Comparison of ENCODE assay signal across 8 cellular contexts in genomic region chr13:99269627-99270252, GRCh38. TPM values are rescaled to one million over a fixed set of nuclear protein-coding genes. Genes with fewer than 3 reads are reported as not detected.
DNase-seq lines count a peak whose midpoint lies in the region; ATAC-seq, FAIRE-seq and TF ChIP-seq lines count a peak whose summit lies in the region.

No MANE protein-coding gene starts in this region.

- H3K9me2 ChIP-seq in PC-3 (replicated peaks; ENCODE audit: low read length) = no peaks in the 10 kb centered on the region

- intact Hi-C loops in PC-3 (cut with micrococcal nuclease) = loop anchor here (1.0 to 10.0 kb wide), 2 partner anchors 168 to 245 kb away; no protein-coding TSS in a partner anchor

- DNase-seq in CMK (ENCODE audit: low read depth) (peak; percentile 31), PC-3 (peak; percentile 48), memory B cell (ENCODE audit: low spot score in 2 of 2) (no peak), HK-2 (ENCODE audit: unreplicated experiment) (no peak), HuH-7 (ENCODE audit: low spot score) (no peak)

- POLR2A ChIA-PET in PC-3 (lab: Charles Lee; ENCODE audit: unreplicated experiment) = no interaction called here

- H3K9me3 ChIP-seq in PC-3 (ENCODE audit: low read length) = no peaks in the 10 kb centered on the region

- FAIRE-seq in colon (lab: Jason Lieb, UNC) = peak; percentile 10

- peak overlapping the region; percentile 96 for H3K27ac Mint-ChIP-seq in memory B cell

- peaks cover 14% of the 10 kb centered on the region for H3K36me3 Mint-ChIP-seq in memory B cell

- no peaks in the 10 kb centered on the region for H3K4me1 ChIP-seq in PC-3 (ENCODE audit: insufficient read depth, low read length)

- H3K27ac ChIP-seq in PC-3 (ENCODE audit: low read length) = no peak overlapping the region

- H3K9me3 Mint-ChIP-seq in memory B cell = peaks cover 3% of the 10 kb centered on the region

- CTCF ChIA-PET in PC-3 (lab: Charles Lee) = interaction anchor here (0.5 to 1.4 kb wide), 4 partner anchors 55 to 186 kb away, joined by 3 to 8 read pairs (median 3); no protein-coding TSS in a partner anchor

- H2AFZ ChIP-seq in PC-3 (ENCODE audit: low read length) = no peak overlapping the region

- H3F3A ChIP-seq in PC-3 (ENCODE audit: low read length, unreplicated experiment) = no peaks in the 10 kb centered on the region

- no peaks in the 10 kb centered on the region for H3K27me3 Mint-ChIP-seq in memory B cell

- no peak overlapping the region for H3K4me2 ChIP-seq in PC-3 (ENCODE audit: low read length)

- no peak overlapping the region for H3K9ac ChIP-seq in PC-3 (ENCODE audit: low read length)

- H3K4me3 ChIP-seq in PC-3 (ENCODE audit: low read length) = no peak overlapping the region

- H3K79me2 ChIP-seq in PC-3 (ENCODE audit: low read length) = no peaks in the 10 kb centered on the region

- peak; percentile 70 for TF ChIP-seq CTCF in PC-3 (conservative IDR thresholded peaks at IDR 0.05; ENCODE audit: low read depth, low read length)

- H3K4me3 Mint-ChIP-seq in memory B cell = no peak overlapping the region

- ATAC-seq in GM18867 (IDR thresholded peaks at IDR 0.05; ENCODE audit: unreplicated experiment) (peak; percentile 61), HG03135 (IDR thresholded peaks at IDR 0.05; ENCODE audit: unreplicated experiment) (peak; percentile 71), PC-3 (peak; percentile 76), memory B cell (ENCODE audit: low read depth) (peak; percentile 82)

- BruUV-seq in PC-3 (replicated peaks; lab: Mats Ljungman, UMichigan) = no TSS peak

- peaks cover 46% of the 10 kb centered on the region for H3K4me1 Mint-ChIP-seq in memory B cell

- no peaks in the 10 kb centered on the region for H3K36me3 ChIP-seq in PC-3 (ENCODE audit: low read depth, low read length)

- no peaks in the 10 kb centered on the region for H4K20me1 ChIP-seq in PC-3 (ENCODE audit: low read length)

- no peaks in the 10 kb centered on the region for H3K27me3 ChIP-seq in PC-3 (ENCODE audit: low read length)

RNA-seq across cellular contexts. Expression of gene GPR18, which starts 11.6 kb away (rescaled TPM):
- not detected in 2 replicates for total RNA-seq in PC-3 (2014; rRNA removed)

RNA-seq across cellular contexts. Expression of gene GPR183, which starts 37.5 kb away (rescaled TPM):
- total RNA-seq in PC-3 (2014; rRNA removed) = not detected in 2 replicates

Comparison
In these comparisons a context has a peak if more than half of its experiments do, and no peak if none do; other contexts are left out.
1. DNase-seq: peak in CMK (single experiment) and PC-3 (single experiment); none in memory B cell (0 of 2), HK-2 (single experiment) and HuH-7 (single experiment).
2. Peak in every context shown above with its lines, with median percentiles within 50 percentile points of each other: ATAC-seq.